In genomic region chr3:78041486-78041885, GRCh38 we compare ENCODE assay signal across 16 cellular contexts.
"Had no signal": no experiment of that assay in that cellular context is flagged by ENCODE, and none has a peak within 500 bp of the region (broad histone marks: within the 10 kb centered on the region; RNA-seq: fewer than 3 reads in every experiment).

No MANE protein-coding gene starts in this region.

- H3K27ac ChIP-seq: body of pancreas, esophagus squamous epithelium, foreskin keratinocyte, heart left ventricle, testis, upper lobe of right lung had no signal

- ATAC-seq: body of pancreas; foreskin keratinocyte; heart left ventricle; left ventricle myocardium superior; stimulated activated naive CD8-positive, alpha-beta T cell treated with anti-CD3 and anti-CD28 coated beads, Interleukin-15, amount 100 ng/mL, for 72 hours; T-cell; upper lobe of right lung had no signal

- H3K27me3 ChIP-seq: body of pancreas, esophagus squamous epithelium, foreskin keratinocyte, heart left ventricle, testis, upper lobe of right lung had no signal

- H3K4me3 ChIP-seq: body of pancreas, esophagus squamous epithelium, heart left ventricle, testis, upper lobe of right lung had no signal

- H3K36me3 ChIP-seq: esophagus squamous epithelium, heart left ventricle, upper lobe of right lung had no signal

- H3K27me3 Mint-ChIP-seq: activated CD4-positive, alpha-beta memory T cell treated with anti-CD3 and anti-CD28 coated beads, Interleukin-2, amount 10 ng/mL, durations not matched to agents 7 days and 5 days; activated naive CD8-positive, alpha-beta T cell treated with anti-CD3 and anti-CD28 coated beads, Interleukin-2, amount 10 ng/mL, durations not matched to agents 7 days and 5 days; stimulated activated naive CD8-positive, alpha-beta T cell treated with anti-CD3 and anti-CD28 coated beads, Interleukin-15, amount 100 ng/mL, for 72 hours; T-cell had no signal

- H3K9me3 ChIP-seq: body of pancreas, esophagus squamous epithelium, heart left ventricle, testis, upper lobe of right lung had no signal

- H3K36me3 Mint-ChIP-seq: activated naive CD8-positive, alpha-beta T cell treated with anti-CD3 and anti-CD28 coated beads, Interleukin-2, amount 10 ng/mL, durations not matched to agents 7 days and 5 days; T-cell had no signal

- DNase-seq: activated CD4-positive, alpha-beta memory T cell treated with anti-CD3 and anti-CD28 coated beads, Interleukin-2, amount 10 ng/mL, durations not matched to agents 7 days and 5 days; activated gamma-delta T cell treated with Interleukin-2 at 50 U/mL for 16 hours; activated naive CD8-positive, alpha-beta T cell treated with anti-CD3 and anti-CD28 coated beads, Interleukin-2, amount 10 ng/mL, durations not matched to agents 7 days and 5 days; activated T-cell treated with anti-CD3 and anti-CD28 coated beads, Interleukin-2, amount 50 U/mL, for 48 hours; body of pancreas; esophagus squamous epithelium; heart left ventricle; left ventricle myocardium superior; stimulated activated CD4-positive, alpha-beta T cell treated with anti-CD3 and anti-CD28 coated beads, Interleukin-15, amount 100 ng/mL, for 24 hours; stimulated activated CD4-positive, alpha-beta T cell treated with anti-CD3 and anti-CD28 coated beads, Interleukin-4, amount 100 ng/mL, for 24 hours; stimulated activated naive CD8-positive, alpha-beta T cell treated with anti-CD3 and anti-CD28 coated beads, Interleukin-15, amount 100 ng/mL, for 72 hours; T-cell; T1000; testis; upper lobe of right lung had no signal

- H3K9me3 Mint-ChIP-seq: activated CD4-positive, alpha-beta memory T cell treated with anti-CD3 and anti-CD28 coated beads, Interleukin-2, amount 10 ng/mL, durations not matched to agents 7 days and 5 days had no signal

- H3K4me1 Mint-ChIP-seq: activated CD4-positive, alpha-beta memory T cell treated with anti-CD3 and anti-CD28 coated beads, Interleukin-2, amount 10 ng/mL, durations not matched to agents 7 days and 5 days; activated naive CD8-positive, alpha-beta T cell treated with anti-CD3 and anti-CD28 coated beads, Interleukin-2, amount 10 ng/mL, durations not matched to agents 7 days and 5 days; stimulated activated naive CD8-positive, alpha-beta T cell treated with anti-CD3 and anti-CD28 coated beads, Interleukin-15, amount 100 ng/mL, for 72 hours; T-cell had no signal

- H3K27ac Mint-ChIP-seq: activated CD4-positive, alpha-beta memory T cell treated with anti-CD3 and anti-CD28 coated beads, Interleukin-2, amount 10 ng/mL, durations not matched to agents 7 days and 5 days; activated naive CD8-positive, alpha-beta T cell treated with anti-CD3 and anti-CD28 coated beads, Interleukin-2, amount 10 ng/mL, durations not matched to agents 7 days and 5 days; stimulated activated naive CD8-positive, alpha-beta T cell treated with anti-CD3 and anti-CD28 coated beads, Interleukin-15, amount 100 ng/mL, for 72 hours; T-cell had no signal

- H3K4me1 ChIP-seq: body of pancreas, esophagus squamous epithelium, foreskin keratinocyte, heart left ventricle, testis, upper lobe of right lung had no signal

- H3K4me3 Mint-ChIP-seq: activated CD4-positive, alpha-beta memory T cell treated with anti-CD3 and anti-CD28 coated beads, Interleukin-2, amount 10 ng/mL, durations not matched to agents 7 days and 5 days; activated naive CD8-positive, alpha-beta T cell treated with anti-CD3 and anti-CD28 coated beads, Interleukin-2, amount 10 ng/mL, durations not matched to agents 7 days and 5 days; stimulated activated naive CD8-positive, alpha-beta T cell treated with anti-CD3 and anti-CD28 coated beads, Interleukin-15, amount 100 ng/mL, for 72 hours; T-cell had no signal
